Comparison of ENCODE assay signal across 7 cellular contexts in the genomic region with DNA sequence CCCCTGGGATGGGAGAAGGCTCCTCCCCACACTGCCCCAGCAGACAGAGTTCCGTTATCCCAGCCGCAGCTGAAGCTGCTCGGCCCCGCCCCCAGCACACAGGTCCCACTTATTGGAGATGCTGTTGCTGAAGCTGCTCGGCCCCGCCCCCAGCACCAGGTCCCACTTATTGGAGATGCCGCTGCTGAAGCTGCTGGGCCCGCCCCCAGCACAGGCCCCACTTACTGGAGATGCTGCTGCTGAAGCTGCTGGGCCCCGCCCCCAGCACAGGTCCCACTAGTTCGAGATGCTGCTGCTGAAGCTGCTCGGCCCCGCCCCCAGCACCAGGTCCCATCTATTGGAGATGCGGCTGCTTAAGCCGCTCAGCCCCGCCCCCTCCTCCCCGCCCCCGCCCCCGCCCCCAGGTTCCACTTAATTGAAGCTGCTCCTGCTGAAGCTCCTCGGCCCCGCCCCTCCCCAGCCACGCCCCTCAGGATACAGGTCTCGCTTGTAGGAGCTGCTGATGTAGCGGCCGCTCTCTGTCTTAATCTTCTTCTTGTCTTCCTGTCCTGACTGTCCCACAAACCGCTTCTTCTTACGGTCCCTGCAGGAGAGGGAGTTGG. TPM values are rescaled to one million over a fixed set of nuclear protein-coding genes. Genes with fewer than 3 reads are reported as not detected.
DNase-seq lines count a peak whose midpoint lies in the region; ATAC-seq and TF ChIP-seq lines count a peak whose summit lies in the region.
"Had no signal": no experiment of that assay in that cellular context is flagged by ENCODE, and none has a peak within 500 bp of the region (broad histone marks: within the 10 kb centered on the region; RNA-seq: fewer than 3 reads in every experiment).

No MANE protein-coding gene starts in this region.

- no peaks in the 10 kb centered on the region for H3K36me3 Mint-ChIP-seq in glutamatergic neuron (ENCODE audit: unreplicated experiment)

- DNase-seq in GM12864 (ENCODE audit: low read depth), result peak; percentile 52
- DNase-seq in NCI-H2196 (lab: John Stamatoyannopoulos, UW; ENCODE audit: unreplicated experiment), result peak; percentile 89
- DNase-seq in glutamatergic neuron, result peak; percentile 85
- DNase-seq in KBM-7, result no peak
- DNase-seq in T1000 (lab: John Stamatoyannopoulos, UW), result no peak

- ATAC-seq in HG03520 (IDR thresholded peaks at IDR 0.05; ENCODE audit: unreplicated experiment), result no peak

- no peak for TF ChIP-seq CTCF in GM12864 (IDR thresholded peaks at IDR 0.05; ENCODE audit: low read depth, low read length, missing control alignments)
- TF ChIP-seq CTCF in glutamatergic neuron (IDR thresholded peaks at IDR 0.05; ENCODE audit: partially characterized antibody, unreplicated experiment), result no peak

- peaks cover 3% of the 10 kb centered on the region for H3K9me3 Mint-ChIP-seq in glutamatergic neuron (ENCODE audit: unreplicated experiment)
- H3K9me3 Mint-ChIP-seq: nephron had no signal

- no peak overlapping the region for H3K4me3 ChIP-seq in GM12864 (ENCODE audit: low read depth, low read length)

- H3K4me3 Mint-ChIP-seq in glutamatergic neuron (ENCODE audit: unreplicated experiment), result peak overlapping the region; percentile 74
- H3K4me3 Mint-ChIP-seq: nephron had no signal

- in situ Hi-C loops in KBM-7 (cut with MboI; ENCODE audit: low pct_unique_long_range_greater_than_20kb, low sequenced_read_pairs), result no loop called here

- H3K4me1 Mint-ChIP-seq in glutamatergic neuron (ENCODE audit: low read depth, unreplicated experiment), result peaks cover 14% of the 10 kb centered on the region

- peaks cover 1% of the 10 kb centered on the region for H3K27me3 Mint-ChIP-seq in glutamatergic neuron (ENCODE audit: unreplicated experiment)

- H3K27ac Mint-ChIP-seq in glutamatergic neuron (ENCODE audit: unreplicated experiment), result peak overlapping the region; percentile 38
- H3K27ac Mint-ChIP-seq: nephron had no signal

RNA-seq across cellular contexts. Expression of a gene that starts 12.0 kb away (rescaled TPM):
- total RNA-seq in glutamatergic neuron (ENCODE audit: unreplicated experiment), result not detected

RNA-seq across cellular contexts. Expression of a gene that starts 23.8 kb away (rescaled TPM):
- 16.9 TPM for total RNA-seq in glutamatergic neuron (ENCODE audit: unreplicated experiment)

RNA-seq across cellular contexts. Expression of a gene that starts 24.0 kb away (rescaled TPM):
- total RNA-seq in glutamatergic neuron (ENCODE audit: unreplicated experiment), result 6.7 TPM

RNA-seq across cellular contexts. Expression of a gene that starts 26.0 kb away (rescaled TPM):
- total RNA-seq in glutamatergic neuron (ENCODE audit: unreplicated experiment), result not detected

RNA-seq across cellular contexts. Expression of a gene that starts 59.7 kb away (rescaled TPM):
- 7.9 TPM for total RNA-seq in glutamatergic neuron (ENCODE audit: unreplicated experiment)

Comparison
In these comparisons a context has a peak if more than half of its experiments do, and no peak if none do; other contexts are left out.
1. DNase-seq: peak in GM12864 (single experiment), NCI-H2196 (single experiment) and glutamatergic neuron (single experiment); none in KBM-7 (single experiment) and T1000 (single experiment).